Comparison of ENCODE assay signal across 8 cellular contexts in the genomic region with DNA sequence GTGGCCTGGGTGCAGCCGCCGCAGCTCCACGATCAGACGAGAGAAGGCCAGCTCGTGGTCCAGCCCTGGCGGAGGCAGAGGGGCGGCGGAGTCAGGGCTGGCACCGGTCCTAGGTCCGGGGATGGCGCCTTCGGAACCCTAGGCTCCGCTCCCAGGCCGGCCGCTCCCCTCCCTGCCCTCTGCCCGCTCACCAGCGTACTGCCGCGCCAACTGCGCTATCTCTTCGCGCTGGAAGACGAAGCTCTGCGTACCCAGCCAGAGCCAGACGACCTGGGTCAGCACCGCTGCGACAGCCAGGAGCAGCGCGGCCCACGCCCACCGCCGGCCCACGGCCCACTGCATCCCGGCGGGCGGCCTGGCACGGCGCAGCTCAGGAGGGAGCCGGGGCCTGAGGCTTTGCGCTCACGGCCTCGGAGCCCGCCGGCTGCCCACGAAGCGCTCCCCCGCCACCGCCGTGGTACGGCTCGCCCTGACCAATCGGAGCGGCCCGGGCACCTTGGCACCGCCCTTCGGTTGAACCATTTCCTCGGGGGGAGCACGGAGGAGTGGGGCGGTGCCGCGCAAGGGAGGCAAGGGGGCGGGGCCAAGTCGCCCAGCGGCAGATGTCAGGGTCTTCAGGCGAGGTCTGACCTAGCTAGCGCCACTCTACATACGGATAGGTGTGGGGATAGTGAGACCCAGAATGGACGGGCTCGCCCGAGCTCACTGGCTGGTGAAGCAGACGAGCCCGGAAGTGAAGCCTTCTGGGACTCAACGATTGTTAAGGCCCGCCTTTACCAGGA. TPM values are rescaled to one million over a fixed set of nuclear protein-coding genes. Genes with fewer than 3 reads are reported as not detected.
DNase-seq lines count a peak whose midpoint lies in the region; TF ChIP-seq lines count a peak whose summit lies in the region.

A gene (minus strand): TSS at position 432 of the 782 bp plus-strand sequence. CDS start 90 bp downstream, at position 342.

- H3K36me3 ChIP-seq in effector memory CD4-positive, alpha-beta T cell (ENCODE audit: control insufficient read depth, insufficient read depth, low read length): no peaks in the 10 kb centered on the region

- no peaks in the 10 kb centered on the region for H3K9me3 ChIP-seq in effector memory CD4-positive, alpha-beta T cell (ENCODE audit: control insufficient read depth, low read length)

- peak within 1 kb of the TSS; percentile 71 for H3K4me3 ChIP-seq in effector memory CD4-positive, alpha-beta T cell (ENCODE audit: insufficient read depth, low read depth, low read length, poor library complexity, severe bottlenecking)

- peak within 1 kb of the TSS; percentile 73 for H3K27ac ChIP-seq in effector memory CD4-positive, alpha-beta T cell (ENCODE audit: insufficient read depth, low read length, poor library complexity, severe bottlenecking)

- no peaks in the 10 kb centered on the region for H3K27me3 ChIP-seq in effector memory CD4-positive, alpha-beta T cell (replicated peaks; ENCODE audit: control insufficient read depth, insufficient read depth, low read length, poor library complexity, severe bottlenecking)

- DNase-seq in CMK (ENCODE audit: low read depth) (peak; percentile 88), GM20000 (ENCODE audit: low spot score) (peak; percentile 96), HT1080 (ENCODE audit: low read depth) (peak; percentile 83), NOMO-1 (lab: John Stamatoyannopoulos, UW; ENCODE audit: unreplicated experiment in 2 of 2) (peak; percentile 94 to 95), medulla oblongata (ENCODE audit: extremely low spot score) (peak; percentile 97)
- peak; percentile 87 for DNase-seq in activated CD8-positive, alpha-beta memory T cell treated with anti-CD3 and anti-CD28 coated beads for 4 hours (ENCODE audit: low read depth in 2 of 2)
- peak; percentile 84 to 89 (median 88) for DNase-seq in effector memory CD4-positive, alpha-beta T cell
- peak; percentile 87 to 89 (median 88) for DNase-seq in stimulated activated CD4-positive, alpha-beta T cell treated with anti-CD3 and anti-CD28 coated beads, TNF-alpha, amount 100 ng/mL, for 48 hours (ENCODE audit: low read depth in 3 of 3)

- TF ChIP-seq CTCF in GM20000 (IDR thresholded peaks at IDR 0.05; ENCODE audit: extremely low read depth, missing control alignments): no peak

- peaks cover 31% of the 10 kb centered on the region for H3K4me1 ChIP-seq in effector memory CD4-positive, alpha-beta T cell (ENCODE audit: control insufficient read depth, insufficient read depth, low read length, poor library complexity, severe bottlenecking)

RNA-seq across cellular contexts. Expression of the gene that starts here (rescaled TPM):
- 142 and 178 TPM in 2 replicates for total RNA-seq in HT1080 (2014; rRNA removed; shearing (Covaris generic))
- polyA plus RNA-seq in HT1080 (2015; cell fraction: cytosol; rRNA removed): 189 and 210 TPM in 2 replicates
- 79.7 and 88.6 TPM in 2 replicates for polyA plus RNA-seq in HT1080 (2015; cell fraction: nucleus; rRNA removed)

Comparison
In these comparisons a context has a peak if more than half of its experiments do, and no peak if none do; other contexts are left out.
1. Peak in every context shown above with its lines: DNase-seq, H3K4me3 ChIP-seq and H3K27ac ChIP-seq.